In the genomic region with DNA sequence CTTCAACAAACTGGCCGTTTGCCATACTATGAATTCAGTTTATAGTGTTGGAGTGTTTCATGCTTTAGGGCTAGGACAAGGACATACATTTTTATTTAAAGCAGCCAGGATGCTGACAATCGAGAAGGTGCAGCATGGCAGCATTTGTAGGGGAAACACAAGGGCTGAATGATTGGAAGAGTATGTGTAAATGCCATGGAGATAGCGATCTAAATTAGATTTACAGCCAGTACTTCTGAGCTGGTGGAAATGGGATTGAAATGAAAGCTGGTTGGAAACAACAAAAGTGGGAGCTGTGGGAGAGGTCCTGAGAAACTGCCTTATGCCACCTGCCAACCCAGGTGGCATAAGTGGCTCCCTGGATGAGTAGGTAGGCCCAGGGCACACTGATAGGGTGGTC, we compare ENCODE assay signal across 13 cellular contexts.
DNase-seq lines count a peak whose midpoint lies in the region; ATAC-seq lines count a peak whose summit lies in the region.
"Had no signal": no experiment of that assay in that cellular context is flagged by ENCODE, and none has a peak within 500 bp of the region (broad histone marks: within the 10 kb centered on the region; RNA-seq: fewer than 3 reads in every experiment).

No MANE protein-coding gene starts in this region.

- intact Hi-C loops in activated naive CD4-positive, alpha-beta T cell treated with anti-CD3 and anti-CD28 coated beads for 36 hours (cut with micrococcal nuclease): no loop called here

- peaks cover 2% of the 10 kb centered on the region for H3K4me1 Mint-ChIP-seq in activated naive CD4-positive, alpha-beta T cell treated with anti-CD3 and anti-CD28 coated beads for 36 hours (ENCODE audit: low read depth)
- H3K4me1 Mint-ChIP-seq: CD4-positive, alpha-beta memory T cell had no signal

- peaks cover 9% of the 10 kb centered on the region for H3K27me3 Mint-ChIP-seq in activated naive CD4-positive, alpha-beta T cell treated with anti-CD3 and anti-CD28 coated beads for 36 hours (ENCODE audit: low read depth)

- H3K9me3 Mint-ChIP-seq in activated naive CD4-positive, alpha-beta T cell treated with anti-CD3 and anti-CD28 coated beads for 36 hours: no peaks in the 10 kb centered on the region
- no peaks in the 10 kb centered on the region for H3K9me3 Mint-ChIP-seq in activated naive CD4-positive, alpha-beta T cell treated with anti-CD3 and anti-CD28 coated beads, Interleukin-2, amount 50 U/mL, for 72 hours
- H3K9me3 Mint-ChIP-seq: CD4-positive, alpha-beta memory T cell; HFFc6 had no signal

- no peaks in the 10 kb centered on the region for H3K36me3 Mint-ChIP-seq in activated naive CD4-positive, alpha-beta T cell treated with anti-CD3 and anti-CD28 coated beads for 36 hours (ENCODE audit: low read depth)
- H3K36me3 Mint-ChIP-seq in activated naive CD4-positive, alpha-beta T cell treated with anti-CD3 and anti-CD28 coated beads, Interleukin-2, amount 50 U/mL, for 72 hours: no peaks in the 10 kb centered on the region
- H3K36me3 Mint-ChIP-seq: CD4-positive, alpha-beta memory T cell had no signal

- H3K4me3 Mint-ChIP-seq in activated naive CD4-positive, alpha-beta T cell treated with anti-CD3 and anti-CD28 coated beads for 36 hours: no peak overlapping the region
- H3K4me3 Mint-ChIP-seq: CD4-positive, alpha-beta memory T cell; HFFc6 had no signal

- no peak for ATAC-seq in activated naive CD4-positive, alpha-beta T cell treated with anti-CD3 and anti-CD28 coated beads, Interleukin-2, amount 50 U/mL, for 72 hours
- ATAC-seq: GM12878 had no signal

- CTCF ChIA-PET in activated naive CD4-positive, alpha-beta T cell treated with anti-CD3 and anti-CD28 coated beads for 36 hours (lab: Charles Lee): no interaction called here

- no peak for DNase-seq in activated naive CD4-positive, alpha-beta T cell treated with anti-CD3 and anti-CD28 coated beads for 36 hours
- no peak for DNase-seq in activated naive CD4-positive, alpha-beta T cell treated with anti-CD3 and anti-CD28 coated beads, Interleukin-2, amount 50 U/mL, for 72 hours (ENCODE audit: low spot score in 2 of 2)
- DNase-seq in NCI-H69 (lab: John Stamatoyannopoulos, UW) (peak; percentile 2), SK-N-DZ (ENCODE audit: low spot score) (peak; percentile 76), ecto neural progenitor cell (ENCODE audit: low spot score) (no peak)
- no peak for DNase-seq in stimulated activated CD8-positive, alpha-beta memory T cell treated with anti-CD3 and anti-CD28 coated beads, Interleukin-4, amount 100 ng/mL, for 48 hours
- DNase-seq in activated CD4-positive, alpha-beta T cell treated with anti-CD3 and anti-CD28 coated beads for 1 hour: no peak
- DNase-seq: BE2C; CD4-positive, alpha-beta memory T cell; DMS79; HCEC 1CT; HFFc6 had no signal

- peak overlapping the region; percentile 43 for H3K27ac Mint-ChIP-seq in activated naive CD4-positive, alpha-beta T cell treated with anti-CD3 and anti-CD28 coated beads for 36 hours
- no peak overlapping the region for H3K27ac Mint-ChIP-seq in activated naive CD4-positive, alpha-beta T cell treated with anti-CD3 and anti-CD28 coated beads, Interleukin-2, amount 50 U/mL, for 72 hours
- H3K27ac Mint-ChIP-seq: CD4-positive, alpha-beta memory T cell; HFFc6 had no signal

Comparison
In these comparisons a context has a peak if more than half of its experiments do, and no peak if none do; other contexts are left out.
1. DNase-seq: peak in NCI-H69 (single experiment) and SK-N-DZ (single experiment); none in activated naive CD4-positive, alpha-beta T cell treated with anti-CD3 and anti-CD28 coated beads for 36 hours (single experiment), activated naive CD4-positive, alpha-beta T cell treated with anti-CD3 and anti-CD28 coated beads, Interleukin-2, amount 50 U/mL, for 72 hours (0 of 2), stimulated activated CD8-positive, alpha-beta memory T cell treated with anti-CD3 and anti-CD28 coated beads, Interleukin-4, amount 100 ng/mL, for 48 hours (single experiment), activated CD4-positive, alpha-beta T cell treated with anti-CD3 and anti-CD28 coated beads for 1 hour (single experiment) and ecto neural progenitor cell (single experiment).